Comparison of ENCODE assay signal across 8 cellular contexts in genomic region chr5:104179057-104179456, GRCh38.
DNase-seq lines count a peak whose midpoint lies in the region; ATAC-seq, FAIRE-seq and TF ChIP-seq lines count a peak whose summit lies in the region.

No MANE protein-coding gene starts in this region.

- no peaks in the 10 kb centered on the region for H3K9me2 ChIP-seq in PC-3 (replicated peaks; ENCODE audit: low read length)

- H3K9me3 Mint-ChIP-seq in osteocyte (ENCODE audit: unreplicated experiment): peaks cover 13% of the 10 kb centered on the region
- peaks cover 5 to 57% (median 19%) of the 10 kb centered on the region in 11 donors for H3K9me3 Mint-ChIP-seq in naive thymus-derived CD4-positive, alpha-beta T cell

- H3K36me3 ChIP-seq in PC-3 (ENCODE audit: low read depth, low read length) (no peaks in the 10 kb centered on the region), endothelial cell of umbilical vein (ENCODE audit: control insufficient read depth in 2 of 2, extremely low read depth in 1 of 2, insufficient read depth in 2 of 2, low read length in 2 of 2) (no peaks in the 10 kb centered on the region)
- no peaks in the 10 kb centered on the region for H3K36me3 ChIP-seq in naive thymus-derived CD4-positive, alpha-beta T cell (ENCODE audit: control insufficient read depth in 2 of 3, insufficient read depth in 3 of 3, low read length in 3 of 3)

- no peaks in the 10 kb centered on the region for H3F3A ChIP-seq in PC-3 (ENCODE audit: low read length, unreplicated experiment)

- no peaks in the 10 kb centered on the region for H3K27me3 ChIP-seq in PC-3 (ENCODE audit: low read length)
- H3K27me3 ChIP-seq in endothelial cell of umbilical vein (ENCODE audit: control insufficient read depth in 2 of 2, insufficient read depth in 2 of 2, low read length in 2 of 2): no peaks in the 10 kb centered on the region
- no peaks in the 10 kb centered on the region for H3K27me3 ChIP-seq in naive thymus-derived CD4-positive, alpha-beta T cell (ENCODE audit: control insufficient read depth in 2 of 2, insufficient read depth in 2 of 2, low read length in 2 of 2)

- H2AFZ ChIP-seq in PC-3 (ENCODE audit: low read length) (peak overlapping the region; percentile 78), endothelial cell of umbilical vein (ENCODE audit: low read depth, low read length) (no peak overlapping the region)

- intact Hi-C loops in PC-3 (cut with micrococcal nuclease) (loop anchor here (1.0 to 5.0 kb wide), 4 partner anchors 237 to 597 kb away; no protein-coding TSS in a partner anchor), endothelial cell of umbilical vein (cut with micrococcal nuclease) (loop anchor here (1.0 to 5.0 kb wide), 5 partner anchors 371 to 946 kb away; no protein-coding TSS in a partner anchor)
- intact Hi-C loops in naive thymus-derived CD4-positive, alpha-beta T cell (cut with micrococcal nuclease): loop anchor here in 1 of 2 donors (2.0 kb wide), 1 partner anchor 596 kb away; no protein-coding TSS in a partner anchor

- H3K4me3 Mint-ChIP-seq in osteocyte (ENCODE audit: unreplicated experiment): no peak overlapping the region
- H3K4me3 Mint-ChIP-seq in naive thymus-derived CD4-positive, alpha-beta T cell: no peak overlapping the region

- H4K20me1 ChIP-seq in PC-3 (ENCODE audit: low read length): no peaks in the 10 kb centered on the region
- H4K20me1 ChIP-seq in endothelial cell of umbilical vein (replicated peaks; ENCODE audit: control insufficient read depth, extremely low read depth, insufficient read depth, low read length): no peaks in the 10 kb centered on the region

- H3K4me3 ChIP-seq in AG09309 (ENCODE audit: control insufficient read depth, low read depth, low read length) (no peak overlapping the region), PC-3 (ENCODE audit: low read length) (no peak overlapping the region), endothelial cell of umbilical vein (replicated peaks in 1 of 3; ENCODE audit: insufficient read depth in 1 of 3, low read depth in 1 of 3, low read length in 3 of 3) (no peak overlapping the region)
- no peak overlapping the region for H3K4me3 ChIP-seq in naive thymus-derived CD4-positive, alpha-beta T cell (ENCODE audit: low read length)

- POLR2A ChIA-PET in PC-3 (lab: Charles Lee; ENCODE audit: unreplicated experiment) (no interaction called here), endothelial cell of umbilical vein (lab: Charles Lee) (no interaction called here)
- POLR2A ChIA-PET in naive thymus-derived CD4-positive, alpha-beta T cell (lab: Charles Lee): no interaction called here

- H3K27ac Mint-ChIP-seq in osteocyte (ENCODE audit: unreplicated experiment): no peak overlapping the region
- H3K27ac Mint-ChIP-seq in naive thymus-derived CD4-positive, alpha-beta T cell: no peak overlapping the region

- H3K9ac ChIP-seq in PC-3 (ENCODE audit: low read length): no peak overlapping the region
- H3K9ac ChIP-seq in endothelial cell of umbilical vein (replicated peaks; ENCODE audit: extremely low read depth, insufficient read depth, low read length): no peak overlapping the region

- H3K79me2 ChIP-seq in PC-3 (ENCODE audit: low read length) (no peaks in the 10 kb centered on the region), endothelial cell of umbilical vein (ENCODE audit: control insufficient read depth, insufficient read depth, low read length) (no peaks in the 10 kb centered on the region)

- H3K4me1 ChIP-seq in PC-3 (ENCODE audit: insufficient read depth, low read length) (peaks cover 2% of the 10 kb centered on the region; the same call in 1 of the 2 replicates), endothelial cell of umbilical vein (ENCODE audit: control insufficient read depth, extremely low read depth, insufficient read depth, low read length) (no peaks in the 10 kb centered on the region)
- no peaks in the 10 kb centered on the region for H3K4me1 ChIP-seq in naive thymus-derived CD4-positive, alpha-beta T cell (ENCODE audit: control insufficient read depth in 2 of 2, insufficient read depth in 2 of 2, low read length in 2 of 2)

- H3K4me1 Mint-ChIP-seq in osteocyte (ENCODE audit: unreplicated experiment): peaks cover 4% of the 10 kb centered on the region
- H3K4me1 Mint-ChIP-seq in naive thymus-derived CD4-positive, alpha-beta T cell: no peaks in the 10 kb centered on the region

- no peaks in the 10 kb centered on the region; the same call in 1 of the 2 replicates for H3K9me3 ChIP-seq in PC-3 (ENCODE audit: low read length)
- no peaks in the 10 kb centered on the region for H3K9me3 ChIP-seq in endothelial cell of umbilical vein (replicated peaks; ENCODE audit: control insufficient read depth, insufficient read depth, low read length)
- H3K9me3 ChIP-seq in naive thymus-derived CD4-positive, alpha-beta T cell (ENCODE audit: control insufficient read depth in 2 of 3, low read length in 3 of 3): peaks cover 0 to 20% (median 0%) of the 10 kb centered on the region in 3 experiments

- peak; percentile 90 for FAIRE-seq in GM12892 (lab: Jason Lieb, UNC)
- FAIRE-seq in endothelial cell of umbilical vein (lab: Jason Lieb, UNC): peak; percentile 93

- no peaks in the 10 kb centered on the region for H3K36me3 Mint-ChIP-seq in osteocyte (ENCODE audit: unreplicated experiment)
- peaks cover 0 to 3% (median 0%) of the 10 kb centered on the region in 5 donors for H3K36me3 Mint-ChIP-seq in naive thymus-derived CD4-positive, alpha-beta T cell

- TF ChIP-seq CTCF in AG09309 (IDR thresholded peaks at IDR 0.05; ENCODE audit: control insufficient read depth, insufficient read depth, low read depth, low read length, missing control alignments) (peak; percentile 47), PC-3 (conservative IDR thresholded peaks at IDR 0.05; ENCODE audit: low read depth, low read length) (peak; percentile 86), endothelial cell of umbilical vein (IDR thresholded peaks at IDR 0.05; ENCODE audit: extremely low read depth in 1 of 2, insufficient read depth in 1 of 2, low read depth in 1 of 2, low read length in 2 of 2) (peak; percentile 59 to 63), osteocyte (IDR thresholded peaks at IDR 0.05) (peak; percentile 62)

- CTCF ChIA-PET in PC-3 (lab: Charles Lee): interaction anchor here (0.6 to 1.6 kb wide), 9 partner anchors 65 to 920 kb away, joined by 3 to 14 read pairs (median 4); partner anchors contain the start of gene MACIR
- CTCF ChIA-PET in endothelial cell of umbilical vein (lab: Charles Lee): interaction anchor here (0.6 to 4.9 kb wide), 19 partner anchors 8 to 1598 kb away, joined by 3 to 539 read pairs (median 4); no protein-coding TSS in a partner anchor
- CTCF ChIA-PET in naive thymus-derived CD4-positive, alpha-beta T cell (lab: Charles Lee): no interaction called here

- H3K4me2 ChIP-seq in PC-3 (ENCODE audit: low read length): no peak overlapping the region
- H3K4me2 ChIP-seq in endothelial cell of umbilical vein (ENCODE audit: insufficient read depth, low read length): no peak overlapping the region

- ATAC-seq in HG03342 (IDR thresholded peaks at IDR 0.05; ENCODE audit: unreplicated experiment) (peak; percentile 78), PC-3 (peak; percentile 87), GM21576 (IDR thresholded peaks at IDR 0.05; ENCODE audit: unreplicated experiment) (no peak)
- ATAC-seq in naive thymus-derived CD4-positive, alpha-beta T cell: no peak

- TF ChIP-seq POLR2A in GM12892 (IDR thresholded peaks at IDR 0.05; ENCODE audit: low read depth, low read length) (no peak), endothelial cell of umbilical vein (IDR thresholded peaks at IDR 0.05; ENCODE audit: low read depth, low read length) (no peak)

- BruUV-seq in PC-3 (replicated peaks; lab: Mats Ljungman, UMichigan): no TSS peak
- no TSS peak for BruUV-seq in endothelial cell of umbilical vein (replicated peaks; lab: Mats Ljungman, UMichigan)

- peak; percentile 14 for DNase-seq in AG09309 (ENCODE audit: low read depth)
- no peak for DNase-seq in GM12892 (ENCODE audit: insufficient read length)
- DNase-seq in PC-3: peak; percentile 91
- peak; percentile 64 for DNase-seq in endothelial cell of umbilical vein (ENCODE audit: low read depth, low spot score)
- no peak for DNase-seq in osteocyte (ENCODE audit: extremely low spot score, unreplicated experiment)
- no peak for DNase-seq in naive thymus-derived CD4-positive, alpha-beta T cell

- H3K27ac ChIP-seq in PC-3 (ENCODE audit: low read length) (no peak overlapping the region), endothelial cell of umbilical vein (ENCODE audit: insufficient read depth, low read depth, low read length) (no peak overlapping the region)
- H3K27ac ChIP-seq in naive thymus-derived CD4-positive, alpha-beta T cell (ENCODE audit: low read depth, low read length): no peak overlapping the region

- H3K9me1 ChIP-seq in endothelial cell of umbilical vein (replicated peaks; ENCODE audit: control insufficient read depth, extremely low read depth, insufficient read depth, low read length): no peaks in the 10 kb centered on the region

- dilution Hi-C loops in endothelial cell of umbilical vein (cut with MboI; ENCODE audit: extremely low pct_ligation_motif_present, low sequenced_read_pairs): no loop called here

- H3K27me3 Mint-ChIP-seq in osteocyte (ENCODE audit: unreplicated experiment): no peaks in the 10 kb centered on the region
- H3K27me3 Mint-ChIP-seq in naive thymus-derived CD4-positive, alpha-beta T cell: no peaks in the 10 kb centered on the region

TF ChIP-seq in endothelial cell of umbilical vein, 7 proteins besides CTCF, POLR2A, EP300 and RAD21:
- TF ChIP-seq MYC (IDR thresholded peaks at IDR 0.05; ENCODE audit: low read depth, low read length): peak; percentile 61
- peak; percentile 66 for TF ChIP-seq MAX (IDR thresholded peaks at IDR 0.05; ENCODE audit: insufficient read depth, insufficient read length)
- TF ChIP-seq EZH2 (IDR thresholded peaks at IDR 0.05; ENCODE audit: borderline replicate concordance, low read depth, low read length, severe bottlenecking): no peak
- TF ChIP-seq GATA2 (IDR thresholded peaks at IDR 0.05; ENCODE audit: insufficient read depth, insufficient read length, low read depth, low read length): no peak
- TF ChIP-seq FOS (IDR thresholded peaks at IDR 0.05; ENCODE audit: borderline replicate concordance, insufficient read depth, low read length): no peak
TF ChIP-seq in endothelial cell of umbilical vein: peak in this region for 2.

Comparison
In these comparisons a context has a peak if more than half of its experiments do, and no peak if none do; other contexts are left out.
1. DNase-seq: peak in AG09309 (single experiment), PC-3 (single experiment) and endothelial cell of umbilical vein (single experiment); none in GM12892 (single experiment), osteocyte (single experiment) and naive thymus-derived CD4-positive, alpha-beta T cell (0 of 9).
2. ATAC-seq: peak in HG03342 (single experiment) and PC-3 (single experiment); none in naive thymus-derived CD4-positive, alpha-beta T cell (single experiment) and GM21576 (single experiment).
3. Peak in every context shown above with its lines, with median percentiles within 50 percentile points of each other: CTCF ChIP-seq.